Comparison of ENCODE assay signal across 8 cellular contexts in genomic region chr17:64736804-64737492, GRCh38.
A peak's percentile ranks its signal among the peaks of the same experiment; 100 is the strongest.
DNase-seq lines count a peak whose midpoint lies in the region; ATAC-seq and TF ChIP-seq lines count a peak whose summit lies in the region.

No MANE protein-coding gene starts in this region.

- no peak overlapping the region for H3K4me3 ChIP-seq in Peyer's patch

- DNase-seq in SKM-1 treated with dmso at 0.1 percent for 144 hours (lab: John Stamatoyannopoulos, UW; ENCODE audit: unreplicated experiment) = peak; percentile 34
- no peak for DNase-seq in SKM-1 (lab: John Stamatoyannopoulos, UW; ENCODE audit: unreplicated experiment)
- peak in 2 of 3 donors; percentile 50 to 79 for DNase-seq in Peyer's patch
- peak; percentile 50 for DNase-seq in activated naive CD4-positive, alpha-beta T cell treated with anti-CD3 and anti-CD28 coated beads, Interleukin-2, amount 50 U/mL, for 16 hours
- peak; percentile 72 for DNase-seq in islet precursor cell
- peak; percentile 24 for DNase-seq in stimulated activated CD8-positive, alpha-beta memory T cell treated with anti-CD3 and anti-CD28 coated beads, Interleukin-4, amount 100 ng/mL, for 24 hours (ENCODE audit: low read depth)
- DNase-seq in epidermal melanocyte (ENCODE audit: insufficient read length, low spot score) = no peak

- no peak for ATAC-seq in HG02798 (IDR thresholded peaks at IDR 0.05; ENCODE audit: poor library complexity, unreplicated experiment)

- H3K9me3 ChIP-seq in Peyer's patch = no peaks in the 10 kb centered on the region

- no peaks in the 10 kb centered on the region for H3K27me3 ChIP-seq in Peyer's patch

- H3K36me3 ChIP-seq in Peyer's patch = no peaks in the 10 kb centered on the region

- peak; percentile 8 to 72 (median 66) for TF ChIP-seq CTCF in Peyer's patch (IDR thresholded peaks at IDR 0.05)

- H3K4me1 ChIP-seq in Peyer's patch = peaks cover 0 to 10% (median 0%) of the 10 kb centered on the region in 4 donors

- TF ChIP-seq POLR2A in Peyer's patch (IDR thresholded peaks at IDR 0.05) = no peak

- H3K27ac ChIP-seq in Peyer's patch = no peak overlapping the region

Comparison
In these comparisons a context has a peak if more than half of its experiments do, and no peak if none do; other contexts are left out.
1. DNase-seq: peak in SKM-1 treated with dmso at 0.1 percent for 144 hours (single experiment), Peyer's patch (2 of 3), activated naive CD4-positive, alpha-beta T cell treated with anti-CD3 and anti-CD28 coated beads, Interleukin-2, amount 50 U/mL, for 16 hours (single experiment), islet precursor cell (single experiment) and stimulated activated CD8-positive, alpha-beta memory T cell treated with anti-CD3 and anti-CD28 coated beads, Interleukin-4, amount 100 ng/mL, for 24 hours (single experiment); none in SKM-1 (single experiment) and epidermal melanocyte (single experiment).